Comparison of ENCODE assay signal across 2 cellular contexts in the genomic region with DNA sequence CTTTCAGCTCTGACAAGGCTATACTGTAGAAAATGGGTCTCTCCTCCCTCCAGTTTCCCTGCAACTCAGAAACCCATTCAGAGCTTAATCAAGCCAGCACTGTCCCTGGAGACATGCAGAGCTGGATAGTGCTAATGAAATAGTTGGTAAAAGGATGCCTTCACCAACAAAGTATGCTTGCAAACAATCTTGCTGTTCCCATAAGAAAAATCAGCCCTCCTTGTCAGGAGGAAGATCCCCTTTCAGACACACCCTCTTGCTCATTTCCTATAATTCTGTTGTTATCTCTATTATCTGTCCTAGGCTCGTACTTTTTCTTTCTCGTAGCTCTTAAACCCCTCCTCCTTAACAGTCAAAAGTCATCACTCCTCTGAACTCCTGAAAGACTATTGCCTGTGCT.
TF ChIP-seq lines count a peak whose summit lies in the region.

No MANE protein-coding gene starts in this region.

TF ChIP-seq in HepG2, 621 proteins besides CTCF, POLR2A, EP300 and RAD21:
- TF ChIP-seq ZNF605 (CRISPR knock-in tag; IDR thresholded peaks at IDR 0.05) (no peak), SMAD3 (CRISPR knock-in tag; IDR thresholded peaks at IDR 0.05) (no peak), KLF15 (CRISPR knock-in tag; IDR thresholded peaks at IDR 0.05; ENCODE audit: borderline replicate concordance) (no peak), ISX (CRISPR knock-in tag; conservative IDR thresholded peaks at IDR 0.05) (no peak)
- TF ChIP-seq, protein P1, sequence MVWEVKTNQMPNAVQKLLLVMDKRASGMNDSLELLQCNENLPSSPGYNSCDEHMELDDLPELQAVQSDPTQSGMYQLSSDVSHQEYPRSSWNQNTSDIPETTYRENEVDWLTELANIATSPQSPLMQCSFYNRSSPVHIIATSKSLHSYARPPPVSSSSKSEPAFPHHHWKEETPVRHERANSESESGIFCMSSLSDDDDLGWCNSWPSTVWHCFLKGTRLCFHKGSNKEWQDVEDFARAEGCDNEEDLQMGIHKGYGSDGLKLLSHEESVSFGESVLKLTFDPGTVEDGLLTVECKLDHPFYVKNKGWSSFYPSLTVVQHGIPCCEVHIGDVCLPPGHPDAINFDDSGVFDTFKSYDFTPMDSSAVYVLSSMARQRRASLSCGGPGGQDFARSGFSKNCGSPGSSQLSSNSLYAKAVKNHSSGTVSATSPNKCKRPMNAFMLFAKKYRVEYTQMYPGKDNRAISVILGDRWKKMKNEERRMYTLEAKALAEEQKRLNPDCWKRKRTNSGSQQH (CRISPR knock-in tag; IDR thresholded peaks at IDR 0.05; ENCODE audit: low read depth), result no peak
- TF ChIP-seq, protein P2, sequence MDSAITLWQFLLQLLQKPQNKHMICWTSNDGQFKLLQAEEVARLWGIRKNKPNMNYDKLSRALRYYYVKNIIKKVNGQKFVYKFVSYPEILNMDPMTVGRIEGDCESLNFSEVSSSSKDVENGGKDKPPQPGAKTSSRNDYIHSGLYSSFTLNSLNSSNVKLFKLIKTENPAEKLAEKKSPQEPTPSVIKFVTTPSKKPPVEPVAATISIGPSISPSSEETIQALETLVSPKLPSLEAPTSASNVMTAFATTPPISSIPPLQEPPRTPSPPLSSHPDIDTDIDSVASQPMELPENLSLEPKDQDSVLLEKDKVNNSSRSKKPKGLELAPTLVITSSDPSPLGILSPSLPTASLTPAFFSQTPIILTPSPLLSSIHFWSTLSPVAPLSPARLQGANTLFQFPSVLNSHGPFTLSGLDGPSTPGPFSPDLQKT (CRISPR knock-in tag; IDR thresholded peaks at IDR 0.05; ENCODE audit: borderline replicate concordance), result no peak

TF ChIP-seq in endothelial cell of umbilical vein, 7 proteins besides CTCF, POLR2A, EP300 and RAD21:
- no peak for TF ChIP-seq EZH2 (IDR thresholded peaks at IDR 0.05; ENCODE audit: borderline replicate concordance, low read depth, low read length, severe bottlenecking)
- TF ChIP-seq GATA2 (IDR thresholded peaks at IDR 0.05; ENCODE audit: insufficient read depth, insufficient read length, low read depth, low read length), result peak; percentile 67
